In genomic region chr15:71203573-71204444, GRCh38 we compare ENCODE assay signal across 16 cellular contexts.
DNase-seq lines count a peak whose midpoint lies in the region; ATAC-seq and TF ChIP-seq lines count a peak whose summit lies in the region.
"Had no signal": no experiment of that assay in that cellular context is flagged by ENCODE, and none has a peak within 500 bp of the region (broad histone marks: within the 10 kb centered on the region; RNA-seq: fewer than 3 reads in every experiment).

No MANE protein-coding gene starts in this region.

- H3K36me3 ChIP-seq in iPS-18a (ENCODE audit: control insufficient read depth, low read depth, low read length): no peaks in the 10 kb centered on the region

- no peaks in the 10 kb centered on the region for H3K79me2 ChIP-seq in H9 (ENCODE audit: insufficient read depth, low read length)

- H2BK120ac ChIP-seq in H9 (ENCODE audit: low read depth, low read length, poor library complexity, severe bottlenecking): no peak overlapping the region

- no peaks in the 10 kb centered on the region for H3K79me1 ChIP-seq in H9 (ENCODE audit: insufficient read depth, low read depth, low read length, poor library complexity, severe bottlenecking)

- peak overlapping the region; percentile 57 to 93 (median 58); a peak in 6 of 7 replicates for H3K27ac Mint-ChIP-seq in H9
- H3K27ac Mint-ChIP-seq: naive B cell had no signal

- no CpG with 5 or more reads among the region's 12 CpGs for WGBS in H9 (ENCODE audit: extremely low coverage, insufficient read length, low lambda C conversion rate)

- H3K27me3 ChIP-seq in H9 (ENCODE audit: insufficient read depth, low read length) (no peaks in the 10 kb centered on the region), iPS-18a (ENCODE audit: control insufficient read depth, insufficient read depth, low read length) (peaks cover 12% of the 10 kb centered on the region)

- H3K4me1 ChIP-seq in H9 (ENCODE audit: insufficient read depth, low read length) (peaks cover 20% of the 10 kb centered on the region; the same call in 1 of the 2 replicates), iPS-18a (ENCODE audit: control insufficient read depth, low read depth, low read length) (peaks cover 31% of the 10 kb centered on the region)

- H2BK12ac ChIP-seq in H9 (ENCODE audit: insufficient read length, low read depth, low read length): no peak overlapping the region

- no peak overlapping the region for H3K4ac ChIP-seq in H9 (ENCODE audit: low read depth, low read length)

- H3K9ac ChIP-seq in H9 (ENCODE audit: extremely low read depth, insufficient read length, low read length) (no peak overlapping the region), iPS-18a (ENCODE audit: low read length) (peak overlapping the region; percentile 4)

- H3K9me3 Mint-ChIP-seq in H9: no peaks in the 10 kb centered on the region

- peak; percentile 11 for DNase-seq in AG08395 (ENCODE audit: low spot score)
- peak; percentile 87 for DNase-seq in H9
- peak; percentile 72 for DNase-seq in RPMI7951 (ENCODE audit: low read depth)
- no peak for DNase-seq in stimulated activated CD8-positive, alpha-beta memory T cell treated with anti-CD3 and anti-CD28 coated beads, Interleukin-4, amount 100 ng/mL, for 48 hours
- DNase-seq in NCI-H2107 treated with DMSO at 0.1 percent for 48 hours (lab: John Stamatoyannopoulos, UW; ENCODE audit: unreplicated experiment): no peak
- DNase-seq in germinal center (ENCODE audit: low spot score): no peak
- DNase-seq: activated CD8-positive, alpha-beta memory T cell treated with anti-CD3 and anti-CD28 coated beads, Interleukin-2, amount 50 U/mL, for 48 hours; activated naive CD4-positive, alpha-beta T cell; cortex of kidney; naive B cell; posterior cingulate gyrus; stimulated activated naive CD4-positive, alpha-beta T cell; T-helper 2 cell had no signal

- no peak overlapping the region for H3T11ph ChIP-seq in H9 (ENCODE audit: low read length)

- H3K56ac ChIP-seq in H9 (ENCODE audit: insufficient read length, low read depth, low read length): no peak overlapping the region

- H4K91ac ChIP-seq in H9 (ENCODE audit: insufficient read length, low read depth, low read length): no peak overlapping the region

- H3K4me1 Mint-ChIP-seq in H9: peaks cover 52 to 53% of the 10 kb centered on the region in 2 experiments
- H3K4me1 Mint-ChIP-seq: naive B cell had no signal

- TF ChIP-seq CTCF in H9 (conservative IDR thresholded peaks at IDR 0.05): 0 out of 3 replicates have a peak, but pooled peaks have one; percentile 10

- H3K18ac ChIP-seq in H9 (ENCODE audit: insufficient read length, low read depth, low read length): peak overlapping the region; percentile 15

- H3K23ac ChIP-seq in H9 (ENCODE audit: insufficient read length, low read depth, low read length): no peak overlapping the region

- H3K36me3 Mint-ChIP-seq in H9 (ENCODE audit: insufficient read depth in 1 of 3, low read depth in 3 of 3): no peaks in the 10 kb centered on the region
- H3K36me3 Mint-ChIP-seq: naive B cell had no signal

- ATAC-seq in GM18517 (IDR thresholded peaks at IDR 0.05; ENCODE audit: unreplicated experiment): no peak

- peak overlapping the region; percentile 25 to 59; a peak in 4 of 5 replicates for H3K4me3 Mint-ChIP-seq in H9
- H3K4me3 Mint-ChIP-seq: naive B cell had no signal

- H4K5ac ChIP-seq in H9 (ENCODE audit: insufficient read length, low read depth, low read length): no peak overlapping the region

- peak overlapping the region; percentile 40 for H3K4me2 ChIP-seq in H9 (ENCODE audit: insufficient read depth, insufficient read length, low read length)
- H3K4me2 ChIP-seq: smooth muscle cell had no signal

- no peak overlapping the region for H2AFZ ChIP-seq in H9 (ENCODE audit: low read length)

- H3K27ac ChIP-seq in H9 (ENCODE audit: insufficient read length, low read depth, low read length) (peak overlapping the region; percentile 2), iPS-18a (ENCODE audit: low read length) (peak overlapping the region; percentile 4)

- peaks cover 33% of the 10 kb centered on the region for H3K27me3 Mint-ChIP-seq in H9 (ENCODE audit: low read depth)

- H3K14ac ChIP-seq in H9 (ENCODE audit: insufficient read depth, low read length): no peak overlapping the region

- no peak overlapping the region for H2BK15ac ChIP-seq in H9 (ENCODE audit: low read depth, low read length)

- peak overlapping the region; percentile 32 for H3K4me3 ChIP-seq in iPS-18a (ENCODE audit: low read length)
- H3K4me3 ChIP-seq: smooth muscle cell had no signal

- H3K23me2 ChIP-seq in H9 (ENCODE audit: insufficient read length, low read depth, low read length, poor library complexity, severe bottlenecking): no peaks in the 10 kb centered on the region

- H4K20me1 ChIP-seq in H9 (ENCODE audit: control insufficient read depth, insufficient read depth, insufficient read length): no peaks in the 10 kb centered on the region

- no peak overlapping the region for H2AK5ac ChIP-seq in H9 (ENCODE audit: insufficient read length, low read length)

- no peak overlapping the region for H2BK20ac ChIP-seq in H9 (ENCODE audit: low read depth, low read length, poor library complexity, severe bottlenecking)

- H4K8ac ChIP-seq in H9 (replicated peaks; ENCODE audit: insufficient read length, low read depth, low read length): no peak overlapping the region

- no peak overlapping the region for H2BK5ac ChIP-seq in H9 (ENCODE audit: insufficient read length, low read length)

- H3K9me3 ChIP-seq in H9 (ENCODE audit: control insufficient read depth, low read depth, low read length): no peaks in the 10 kb centered on the region
- H3K9me3 ChIP-seq in iPS-18a (ENCODE audit: control insufficient read depth, low read depth, low read length): no peaks in the 10 kb centered on the region

Comparison
In these comparisons a context has a peak if more than half of its experiments do, and no peak if none do; other contexts are left out.
1. DNase-seq: peak in AG08395 (single experiment), H9 (single experiment) and RPMI7951 (single experiment); none in stimulated activated CD8-positive, alpha-beta memory T cell treated with anti-CD3 and anti-CD28 coated beads, Interleukin-4, amount 100 ng/mL, for 48 hours (single experiment), NCI-H2107 treated with DMSO at 0.1 percent for 48 hours (single experiment) and germinal center (single experiment).